ENCODE assay signal across 7 cellular contexts in the genomic region with DNA sequence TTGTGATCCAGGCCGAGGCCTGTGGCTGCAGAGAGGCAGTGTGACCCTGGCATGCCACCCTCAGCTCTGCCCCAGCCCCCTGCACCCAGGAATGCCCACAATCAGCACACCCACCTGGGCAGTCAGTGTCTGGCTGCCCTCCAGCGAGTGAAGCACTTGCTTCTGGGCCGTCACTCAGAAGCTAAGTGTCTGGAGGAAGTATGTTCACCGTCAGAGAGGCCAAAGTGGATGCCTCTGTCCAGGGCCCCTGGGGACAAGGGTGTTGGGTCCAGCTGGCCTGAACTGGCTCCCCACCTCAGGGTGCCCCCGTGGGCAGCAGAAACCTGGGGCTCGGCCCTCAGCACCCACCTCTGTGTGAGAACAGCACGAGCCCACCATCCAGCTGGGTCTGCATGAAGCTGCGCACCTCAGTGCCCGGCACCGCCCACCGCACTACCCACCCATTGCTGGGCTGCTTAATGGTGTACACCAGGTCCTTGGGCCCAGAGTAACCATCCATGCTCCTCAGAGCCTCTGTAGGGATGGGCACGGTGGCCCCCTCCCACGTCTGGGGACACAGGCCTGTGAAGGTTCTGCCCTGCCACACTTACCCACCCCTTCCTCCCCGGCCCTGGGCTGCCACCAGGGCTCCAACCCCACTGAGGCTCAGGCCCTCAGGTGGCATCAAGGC.
A peak's percentile ranks its signal among the peaks of the same experiment; 100 is the strongest.
DNase-seq lines count a peak whose midpoint lies in the region; ATAC-seq, FAIRE-seq and TF ChIP-seq lines count a peak whose summit lies in the region.
"Not testable (repeated sequence)": the region's sequence is repeated elsewhere in the genome, so short reads cannot be mapped to it uniquely, and the experiment has no call there.

No MANE protein-coding gene starts in this region.

- not testable (repeated sequence) for FAIRE-seq in GM12878 (lab: Jason Lieb, UNC); HepG2 (lab: Jason Lieb, UNC)

- not testable (repeated sequence) for H3K27ac ChIP-seq in GM12878 (ENCODE audit: control insufficient read depth, insufficient read depth); heart left ventricle; right cardiac atrium (ENCODE audit: low read length); HepG2 (ENCODE audit: extremely low read length, insufficient read depth, low read length); naive thymus-derived CD4-positive, alpha-beta T cell (ENCODE audit: low read depth, low read length); psoas muscle; upper lobe of left lung

- not testable (repeated sequence) for H3K36me3 ChIP-seq in GM12878 (ENCODE audit: control insufficient read depth in 2 of 2, insufficient read depth in 2 of 2, low read length in 1 of 2); heart left ventricle; HepG2 (replicated peaks in 1 of 2; ENCODE audit: control insufficient read depth in 1 of 2, insufficient read depth in 2 of 2, low read length in 2 of 2); naive thymus-derived CD4-positive, alpha-beta T cell (ENCODE audit: control insufficient read depth in 2 of 3, insufficient read depth in 3 of 3, low read length in 3 of 3); psoas muscle (ENCODE audit: insufficient read depth in 1 of 2, low read depth in 1 of 2); upper lobe of left lung

- CTCF ChIA-PET in GM12878 (lab: Yijun Ruan, JAX); HepG2 (lab: Yijun Ruan, JAX; ENCODE audit: low intra/inter-chr PET ratio, low total read pairs); naive thymus-derived CD4-positive, alpha-beta T cell (lab: Charles Lee): not testable (repeated sequence)

- not testable (repeated sequence) for TF ChIP-seq EP300 in GM12878 (IDR thresholded peaks at IDR 0.05; ENCODE audit: borderline replicate concordance in 1 of 2, control insufficient read depth in 1 of 2, low read depth in 2 of 2, low read length in 2 of 2); HepG2 (IDR thresholded peaks at IDR 0.05; ENCODE audit: low read depth in 2 of 2, low read length in 2 of 2); HepG2 (CRISPR knock-in tag; IDR thresholded peaks at IDR 0.05; ENCODE audit: borderline replicate concordance); upper lobe of left lung (IDR thresholded peaks at IDR 0.05)

- not testable (repeated sequence) for H3K27me3 ChIP-seq in GM12878 (replicated peaks in 1 of 2; ENCODE audit: control insufficient read depth in 2 of 2, insufficient read depth in 2 of 2, low read length in 1 of 2); heart left ventricle; right cardiac atrium (ENCODE audit: control insufficient read depth, insufficient read depth); HepG2 (ENCODE audit: control insufficient read depth in 1 of 2, insufficient read depth in 2 of 2, low read length in 2 of 2); naive thymus-derived CD4-positive, alpha-beta T cell (ENCODE audit: control insufficient read depth in 2 of 2, insufficient read depth in 2 of 2, low read length in 2 of 2); psoas muscle (ENCODE audit: insufficient read depth in 3 of 3, low read length in 2 of 3); upper lobe of left lung

- RAD21 ChIA-PET in GM12878 (lab: Charles Lee; ENCODE audit: unreplicated experiment): not testable (repeated sequence)

- not testable (repeated sequence) for H2AFZ ChIP-seq in GM12878 (ENCODE audit: control insufficient read depth, low read depth, low read length); HepG2 (ENCODE audit: low read length)

- not testable (repeated sequence) for H4K20me1 ChIP-seq in GM12878 (ENCODE audit: control insufficient read depth, insufficient read depth); HepG2 (ENCODE audit: insufficient read depth, low read length)

- not testable (repeated sequence) for H3K4me3 ChIP-seq in GM12878; heart left ventricle; right cardiac atrium (ENCODE audit: low read length); HepG2 (replicated peaks in 1 of 3; ENCODE audit: insufficient read depth in 1 of 3, low read depth in 2 of 3, low read length in 3 of 3); naive thymus-derived CD4-positive, alpha-beta T cell (ENCODE audit: low read length); psoas muscle; upper lobe of left lung

- not testable (repeated sequence) for DNase-seq in GM12878 (ENCODE audit: low read depth, low spot score); heart left ventricle; right cardiac atrium; HepG2 (ENCODE audit: low spot score); naive thymus-derived CD4-positive, alpha-beta T cell; psoas muscle; upper lobe of left lung

- H3K27ac Mint-ChIP-seq in naive thymus-derived CD4-positive, alpha-beta T cell: not testable (repeated sequence)

- ATAC-seq in GM12878 (peak; percentile 11; the same call in 2 of the 3 replicates), heart left ventricle (peak; percentile 50 to 80 (median 76)), right cardiac atrium (peak; percentile 47 to 50), HepG2 (peak; percentile 6; the same call in 2 of the 3 replicates), psoas muscle (peak in 3 of 4 donors; percentile 15 to 35 (median 26)), upper lobe of left lung (ENCODE audit: low FRiP score in 2 of 2) (peak; percentile 51 to 91)
- ATAC-seq in naive thymus-derived CD4-positive, alpha-beta T cell: peak; percentile 21

- TF ChIP-seq POLR2A in GM12878 (IDR thresholded peaks at IDR 0.05; ENCODE audit: low read depth, low read length); heart left ventricle (IDR thresholded peaks at IDR 0.05); HepG2 (IDR thresholded peaks at IDR 0.05; ENCODE audit: insufficient read depth in 1 of 2, low read depth in 2 of 2, low read length in 2 of 2); upper lobe of left lung (IDR thresholded peaks at IDR 0.05): not testable (repeated sequence)

- H3K4me3 Mint-ChIP-seq in naive thymus-derived CD4-positive, alpha-beta T cell: not testable (repeated sequence)

- in situ Hi-C loops in GM12878 (cut with MboI); HepG2 (cut with HindIII; ENCODE audit: extremely low pct_ligation_motif_present, low pct_unique_long_range_greater_than_20kb): not testable (repeated sequence)

- SMC1A ChIA-PET in GM12878 (lab: Charles Lee; ENCODE audit: uncharacterized antibody, unreplicated experiment): not testable (repeated sequence)

- not testable (repeated sequence) for H3K9ac ChIP-seq in GM12878 (ENCODE audit: control insufficient read depth, insufficient read depth, low read length); HepG2 (ENCODE audit: insufficient read depth, low read depth, low read length)

- intact Hi-C loops in GM12878 (cut with micrococcal nuclease; ENCODE audit: unreplicated experiment); heart left ventricle (cut with DNase I); right cardiac atrium (cut with DNase I); HepG2 (cut with micrococcal nuclease; ENCODE audit: unreplicated experiment); naive thymus-derived CD4-positive, alpha-beta T cell (cut with micrococcal nuclease); psoas muscle (cut with DNase I): not testable (repeated sequence)

- not testable (repeated sequence) for H3K4me1 ChIP-seq in GM12878 (ENCODE audit: control insufficient read depth, insufficient read depth, low read length); heart left ventricle; right cardiac atrium (ENCODE audit: control insufficient read depth, insufficient read depth, low read length); HepG2 (ENCODE audit: insufficient read depth, low read length); naive thymus-derived CD4-positive, alpha-beta T cell (ENCODE audit: control insufficient read depth in 2 of 2, insufficient read depth in 2 of 2, low read length in 2 of 2); psoas muscle; upper lobe of left lung

- POLR2A ChIA-PET in GM12878 (lab: Charles Lee); HepG2 (lab: Yijun Ruan, JAX); naive thymus-derived CD4-positive, alpha-beta T cell (lab: Charles Lee): not testable (repeated sequence)

- not testable (repeated sequence) for H3K9me3 Mint-ChIP-seq in naive thymus-derived CD4-positive, alpha-beta T cell

- not testable (repeated sequence) for TF ChIP-seq CTCF in GM12878 (IDR thresholded peaks at IDR 0.05 in 2 of 3, conservative IDR thresholded peaks at IDR 0.05 in 1 of 3; ENCODE audit: control insufficient read depth in 2 of 3, extremely low read depth in 1 of 3, insufficient read depth in 1 of 3, low read depth in 3 of 3, low read length in 3 of 3); heart left ventricle (IDR thresholded peaks at IDR 0.05); HepG2 (CRISPR knock-in tag; IDR thresholded peaks at IDR 0.05); psoas muscle (IDR thresholded peaks at IDR 0.05); upper lobe of left lung (IDR thresholded peaks at IDR 0.05)

- H3K79me2 ChIP-seq in GM12878 (ENCODE audit: control insufficient read depth, insufficient read depth, low read length); HepG2 (ENCODE audit: insufficient read depth, low read length): not testable (repeated sequence)

- H3K4me2 ChIP-seq in GM12878 (ENCODE audit: control insufficient read depth, insufficient read depth); HepG2 (ENCODE audit: low read depth, low read length): not testable (repeated sequence)

- not testable (repeated sequence) for H3K4me1 Mint-ChIP-seq in naive thymus-derived CD4-positive, alpha-beta T cell

- not testable (repeated sequence) for TF ChIP-seq RAD21 in GM12878 (IDR thresholded peaks at IDR 0.05; ENCODE audit: insufficient read depth, low read depth, low read length); HepG2 (CRISPR knock-in tag; IDR thresholded peaks at IDR 0.05)

- no CpG with 5 or more reads among the region's 14 CpGs for WGBS in GM12878 (ENCODE audit: insufficient coverage, insufficient replicate concordance, low lambda C conversion rate, missing lambda C conversion rate)
- WGBS in heart left ventricle, 4 donors: no CpG with 5 or more reads among the region's 14 CpGs
- no CpG with 5 or more reads among the region's 14 CpGs for WGBS in right cardiac atrium
- no CpG with 5 or more reads among the region's 14 CpGs for WGBS in HepG2 (ENCODE audit: low lambda C conversion rate)
- no CpG with 5 or more reads among the region's 14 CpGs for WGBS in psoas muscle, 3 donors
- no CpG with 5 or more reads among the region's 14 CpGs for WGBS in upper lobe of left lung, 2 donors

- not testable (repeated sequence) for H3K9me3 ChIP-seq in GM12878 (replicated peaks; ENCODE audit: control insufficient read depth, insufficient read depth, low read length); heart left ventricle; right cardiac atrium (ENCODE audit: control insufficient read depth, low read length); HepG2 (ENCODE audit: low read length); naive thymus-derived CD4-positive, alpha-beta T cell (ENCODE audit: control insufficient read depth in 2 of 3, low read length in 3 of 3); psoas muscle; upper lobe of left lung

- not testable (repeated sequence) for BruUV-seq in GM12878 (replicated peaks; lab: Mats Ljungman, UMichigan); HepG2 (replicated peaks; lab: Mats Ljungman, UMichigan)

- not testable (repeated sequence) for H3K36me3 Mint-ChIP-seq in naive thymus-derived CD4-positive, alpha-beta T cell

- H3K27me3 Mint-ChIP-seq in naive thymus-derived CD4-positive, alpha-beta T cell: not testable (repeated sequence)

Comparison
In these comparisons a context has a peak if more than half of its experiments do, and no peak if none do; other contexts are left out.
1. ATAC-seq: peak in every context shown above with its lines; median percentile 76 in heart left ventricle; 71 in upper lobe of left lung; 48 in right cardiac atrium; 26 in psoas muscle; 21 in naive thymus-derived CD4-positive, alpha-beta T cell; 11 in GM12878; 6 in HepG2.